8 cellular contexts compared by ENCODE assay signal in the genomic region with DNA sequence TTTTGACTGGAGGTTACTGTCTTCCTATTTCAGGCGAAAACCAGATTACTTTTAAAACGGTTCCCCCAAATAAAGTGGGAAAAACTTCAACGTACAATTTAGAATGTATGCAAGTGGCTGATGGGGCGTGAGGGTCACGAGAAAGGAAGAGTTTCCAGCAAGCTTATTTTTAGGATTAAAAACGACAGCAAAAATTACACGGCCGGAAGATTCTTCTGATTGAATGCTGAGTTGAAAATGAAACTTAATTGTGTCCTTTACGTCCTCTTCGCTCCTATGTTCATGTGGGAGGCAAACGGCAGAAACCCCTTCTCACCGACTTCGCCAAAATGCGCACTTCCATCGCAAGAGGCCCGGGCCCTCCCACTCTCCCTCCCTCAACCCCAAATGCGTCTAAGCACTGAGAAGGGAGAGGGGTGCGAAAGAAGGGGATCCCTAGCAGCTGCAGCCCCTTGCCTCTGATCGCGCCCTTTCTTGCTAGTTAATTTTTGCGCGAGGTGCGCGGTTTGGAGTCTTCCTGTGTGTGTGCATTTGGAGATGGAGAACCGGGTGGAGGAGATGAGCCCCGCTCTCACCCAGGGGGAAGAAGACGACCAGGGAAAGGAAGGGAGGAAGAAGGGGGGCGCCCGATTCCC. TPM values are rescaled to one million over a fixed set of nuclear protein-coding genes. Genes with fewer than 3 reads are reported as not detected.
DNase-seq lines count a peak whose midpoint lies in the region; ATAC-seq and TF ChIP-seq lines count a peak whose summit lies in the region.

No MANE protein-coding gene starts in this region.

- TF ChIP-seq CTCF in Panc1 (IDR thresholded peaks at IDR 0.05) = no peak

- H3K9me3 ChIP-seq in Panc1 (ENCODE audit: control insufficient read depth, insufficient read depth, low read depth, low read length) (peaks cover 5% of the 10 kb centered on the region; the same call in 1 of the 2 replicates), thymus (ENCODE audit: control insufficient read depth) (no peaks in the 10 kb centered on the region)

- DNase-seq in NCI-H2227 (lab: John Stamatoyannopoulos, UW; ENCODE audit: unreplicated experiment) (peak; percentile 33), NCI-H2227 treated with DMSO at 0.1 percent for 48 hours (lab: John Stamatoyannopoulos, UW) (no peak), Panc1 (ENCODE audit: low read depth, low spot score) (no peak), globus pallidus (ENCODE audit: low spot score) (peak; percentile 68), nucleus accumbens (lab: John Stamatoyannopoulos, UW) (peak in 42 of 56 donors; percentile 29 to 82 (median 62))
- peak; percentile 36 for DNase-seq in activated gamma-delta T cell treated with anti-CD3 and anti-CD28 coated beads, Interleukin-2, amount 50 U/mL, for 16 hours (ENCODE audit: low read depth)

- ATAC-seq in HG03103 (IDR thresholded peaks at IDR 0.05; ENCODE audit: low read depth, unreplicated experiment) (peak; percentile 2), Panc1 (peak; percentile 18)

- H3K4me1 ChIP-seq in Panc1 (ENCODE audit: control insufficient read depth, insufficient read depth, low read length) (peaks cover 19% of the 10 kb centered on the region; the same call in 1 of the 2 replicates), thymus (ENCODE audit: control insufficient read depth, insufficient read depth, low read length) (peaks cover 9% of the 10 kb centered on the region)

- in situ Hi-C loops in Panc1 (cut with HindIII; ENCODE audit: low pct_unique_long_range_greater_than_20kb, low sequenced_read_pairs) = no loop called here

- POLR2A ChIA-PET in Panc1 (lab: Charles Lee) = interaction anchor here (0.6 kb wide), 2 partner anchors 68 to 260 kb away, joined by 3 to 9 read pairs; no protein-coding TSS in a partner anchor

- peak overlapping the region; percentile 88 for H3K27ac ChIP-seq in Panc1 (ENCODE audit: low read length)
- peak overlapping the region; percentile 97 for H3K27ac ChIP-seq in thymus (ENCODE audit: low read depth)

- H3K36me3 ChIP-seq in Panc1 (ENCODE audit: control insufficient read depth, insufficient read depth, low read length) = no peaks in the 10 kb centered on the region
- H3K36me3 ChIP-seq in thymus (ENCODE audit: control insufficient read depth, insufficient read depth) = no peaks in the 10 kb centered on the region

- intact Hi-C loops in Panc1 (cut with micrococcal nuclease; ENCODE audit: unreplicated experiment) = no loop called here

- CTCF ChIA-PET in Panc1 (lab: Charles Lee) = no interaction called here

- no peaks in the 10 kb centered on the region for H3K27me3 ChIP-seq in Panc1 (ENCODE audit: control insufficient read depth, insufficient read depth, low read length)
- H3K27me3 ChIP-seq in thymus (ENCODE audit: control insufficient read depth, insufficient read depth) = no peaks in the 10 kb centered on the region

- under 1% methylated on average over 29 of the region's 29 CpGs for WGBS in thymus

- H3K4me3 ChIP-seq in Panc1 (ENCODE audit: low read depth in 2 of 2, low read length in 2 of 2) (peak overlapping the region; percentile 90 to 92), thymus (ENCODE audit: low read length) (peak overlapping the region; percentile 78)

- no TSS peak for BruUV-seq in Panc1 (replicated peaks; lab: Mats Ljungman, UMichigan)

RNA-seq across cellular contexts. Expression of a gene that starts 0.6 kb away (rescaled TPM):
- total RNA-seq in Panc1 (2021; ENCODE audit: unreplicated experiment) = 89.7 TPM
- 50.1 TPM for polyA plus RNA-seq in Panc1 (2012; ENCODE audit: insufficient read length)
- 65.8 TPM for polyA plus RNA-seq in thymus

Comparison
In these comparisons a context has a peak if more than half of its experiments do, and no peak if none do; other contexts are left out.
1. DNase-seq: peak in NCI-H2227 (single experiment), activated gamma-delta T cell treated with anti-CD3 and anti-CD28 coated beads, Interleukin-2, amount 50 U/mL, for 16 hours (single experiment), globus pallidus (single experiment) and nucleus accumbens (42 of 56); none in NCI-H2227 treated with DMSO at 0.1 percent for 48 hours (single experiment) and Panc1 (single experiment).